Comparison of ENCODE assay signal across 12 cellular contexts in the genomic region with DNA sequence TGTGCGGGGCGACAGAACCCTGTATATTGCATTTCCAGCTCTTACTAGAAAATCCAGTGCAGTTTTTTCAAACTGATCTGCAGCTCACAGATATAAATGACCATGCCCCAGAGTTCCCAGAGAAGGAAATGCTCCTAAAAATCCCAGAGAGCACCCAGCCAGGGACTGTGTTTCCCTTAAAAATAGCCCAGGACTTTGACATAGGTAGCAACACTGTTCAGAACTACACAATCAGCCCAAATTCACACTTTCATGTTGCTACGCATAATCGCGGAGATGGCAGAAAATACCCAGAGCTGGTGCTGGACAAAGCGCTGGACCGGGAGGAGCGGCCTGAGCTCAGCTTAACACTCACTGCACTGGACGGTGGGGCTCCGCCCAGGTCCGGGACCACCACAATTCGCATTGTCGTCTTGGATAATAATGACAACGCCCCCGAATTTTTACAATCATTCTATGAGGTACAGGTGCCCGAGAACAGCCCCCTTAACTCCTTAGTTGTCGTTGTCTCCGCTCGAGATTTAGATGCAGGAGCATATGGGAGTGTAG. TPM values are rescaled to one million over a fixed set of nuclear protein-coding genes. Genes with fewer than 3 reads are reported as not detected.
A peak's percentile ranks its signal among the peaks of the same experiment; 100 is the strongest.
DNase-seq lines count a peak whose midpoint lies in the region; ATAC-seq and TF ChIP-seq lines count a peak whose summit lies in the region.
"Had no signal": no experiment of that assay in that cellular context is flagged by ENCODE, and none has a peak within 500 bp of the region (broad histone marks: within the 10 kb centered on the region; RNA-seq: fewer than 3 reads in every experiment).

No MANE protein-coding gene starts in this region.

- H3K4me1 ChIP-seq in left lung (no peaks in the 10 kb centered on the region), sigmoid colon (no peaks in the 10 kb centered on the region)

- TF ChIP-seq CTCF in WI38 (IDR thresholded peaks at IDR 0.05; ENCODE audit: low read depth, low read length) (no peak), left lung (IDR thresholded peaks at IDR 0.05) (no peak), sigmoid colon (IDR thresholded peaks at IDR 0.05) (no peak)

- intact Hi-C loops in left lung (cut with DNase I) = no loop called here
- intact Hi-C loops in sigmoid colon (cut with DNase I) = no loop called here

- DNase-seq in H7 = no peak
- no peak for DNase-seq in left lung
- no peak for DNase-seq in sigmoid colon
- no peak for DNase-seq in ACHN
- no peak for DNase-seq in HUDEP-2 (lab: John Stamatoyannopoulos, UW; ENCODE audit: unreplicated experiment in 76 of 76)
- DNase-seq in G401 (ENCODE audit: low spot score) = no peak
- DNase-seq: activated CD8-positive, alpha-beta memory T cell treated with anti-CD3 and anti-CD28 coated beads, Interleukin-2, amount 50 U/mL, for 48 hours; KG1; NCI-H2081 had no signal

- H3K27ac ChIP-seq in left lung (no peak overlapping the region), sigmoid colon (no peak overlapping the region)

- H3K9me3 ChIP-seq in left lung (peaks cover 0 to 82% of the 10 kb centered on the region in 2 donors), sigmoid colon (peaks cover 9 to 42% (median 22%) of the 10 kb centered on the region in 4 donors)

- 49 to 67% methylated on average over 19 of the region's 19 CpGs for WGBS in sigmoid colon, 2 donors

- in situ Hi-C loops in ACHN (cut with HindIII; ENCODE audit: low pct_ligation_motif_present, low pct_unique_long_range_greater_than_20kb, low sequenced_read_pairs) (no loop called here), G401 (cut with HindIII; ENCODE audit: low sequenced_read_pairs) (no loop called here)

- ATAC-seq in left lung (no peak), HG03097 (IDR thresholded peaks at IDR 0.05; ENCODE audit: low FRiP score, unreplicated experiment) (no peak)

- H3K36me3 ChIP-seq in H7 (replicated peaks; ENCODE audit: control insufficient read depth, insufficient read depth, low read length) (no peaks in the 10 kb centered on the region), left lung (no peaks in the 10 kb centered on the region), sigmoid colon (no peaks in the 10 kb centered on the region)

- no peak for TF ChIP-seq POLR2A in sigmoid colon (IDR thresholded peaks at IDR 0.05)

- H3K27me3 ChIP-seq in H7 (ENCODE audit: control insufficient read depth, insufficient read depth, low read length) (no peaks in the 10 kb centered on the region), left lung (peaks cover 0 to 11% of the 10 kb centered on the region in 2 donors), sigmoid colon (no peaks in the 10 kb centered on the region)

- H3K4me3 ChIP-seq in H7 (ENCODE audit: insufficient read depth, low read depth, low read length) (peak overlapping the region; percentile 44; the same call in 1 of the 2 replicates), WI38 (ENCODE audit: low read depth, low read length) (peak overlapping the region; percentile 39; the same call in 1 of the 2 replicates), left lung (peak overlapping the region; percentile 12 to 19), sigmoid colon (peak overlapping the region; percentile 12 to 44 (median 34))

- no peak for TF ChIP-seq EP300 in sigmoid colon (IDR thresholded peaks at IDR 0.05)

RNA-seq across cellular contexts. Expression of a gene that starts 0.8 kb away (rescaled TPM):
- total RNA-seq in H7 (2014; rRNA removed; shearing (Covaris generic)) = 0.07 TPM in 2 replicates
- total RNA-seq in left lung (1 to 10 TPM; 2.5 to 7.5 TPM), sigmoid colon (1 to 10 TPM; 3.1 to 6.5 (median 4.7) TPM)
- under 1 TPM in 2 of 3 donors, not detected in 1; under 0.01 to 0.51 TPM for polyA plus RNA-seq in sigmoid colon
- not detected in 2 replicates for total RNA-seq in G401 (2014; rRNA removed; shearing (Covaris generic))
- polyA plus RNA-seq: CD14-positive monocyte had no signal

RNA-seq across cellular contexts. Expression of a gene that starts 14.1 kb away (rescaled TPM):
- total RNA-seq in H7 (2014; rRNA removed; shearing (Covaris generic)) = not detected in 2 replicates
- 1 to 10 TPM in 1 of 2 donors, under 1 TPM in 1; 0.73 to 1.0 TPM for total RNA-seq in left lung
- 1 to 10 TPM in 3 of 4 donors, under 1 TPM in 1; 0.71 to 2.3 (median 1.4) TPM for total RNA-seq in sigmoid colon
- polyA plus RNA-seq in sigmoid colon = under 1 TPM in 1 of 3 donors, not detected in 2; 0.12 TPM
- total RNA-seq in G401 (2014; rRNA removed; shearing (Covaris generic)) = not detected in 2 replicates
- polyA plus RNA-seq: CD14-positive monocyte had no signal

RNA-seq across cellular contexts. Expression of a gene that starts 14.2 kb away (rescaled TPM):
- 0.35 and 0.41 TPM in 2 replicates for total RNA-seq in H7 (2014; rRNA removed; shearing (Covaris generic))
- 1 to 10 TPM; 1.9 to 4.3 TPM for total RNA-seq in left lung
- total RNA-seq in sigmoid colon = 1 to 10 TPM; 3.9 to 5.3 (median 4.5) TPM
- polyA plus RNA-seq in sigmoid colon = under 1 TPM; 0.23 to 0.60 (median 0.57) TPM
- 0.06 TPM in 1 of 2 replicates, not detected in the other for total RNA-seq in G401 (2014; rRNA removed; shearing (Covaris generic))
- polyA plus RNA-seq: CD14-positive monocyte had no signal

RNA-seq across cellular contexts. Expression of a gene that starts 35.5 kb away (rescaled TPM):
- 0.21 and 0.26 TPM in 2 replicates for total RNA-seq in H7 (2014; rRNA removed; shearing (Covaris generic))
- total RNA-seq in left lung (1 to 10 TPM; 2.0 to 3.9 TPM), sigmoid colon (1 to 10 TPM; 1.7 to 4.9 (median 1.8) TPM)
- polyA plus RNA-seq in sigmoid colon = under 1 TPM in 1 of 3 donors, not detected in 2; 0.23 TPM
- total RNA-seq in G401 (2014; rRNA removed; shearing (Covaris generic)) = 0.92 and 2.4 TPM in 2 replicates
- polyA plus RNA-seq: CD14-positive monocyte had no signal

RNA-seq across cellular contexts. Expression of a gene that starts 36.7 kb away (rescaled TPM):
- 0.03 TPM in 1 of 2 replicates, not detected in the other for total RNA-seq in H7 (2014; rRNA removed; shearing (Covaris generic))
- total RNA-seq in left lung = 1 to 10 TPM; 2.4 to 3.8 TPM
- 1 to 10 TPM; 1.4 to 5.3 (median 2.5) TPM for total RNA-seq in sigmoid colon
- polyA plus RNA-seq in sigmoid colon = under 1 TPM in 1 of 3 donors, not detected in 2; 0.28 TPM
- not detected in 2 replicates for total RNA-seq in G401 (2014; rRNA removed; shearing (Covaris generic))
- polyA plus RNA-seq: CD14-positive monocyte had no signal
